Comparison of ENCODE assay signal across 14 cellular contexts in the genomic region with DNA sequence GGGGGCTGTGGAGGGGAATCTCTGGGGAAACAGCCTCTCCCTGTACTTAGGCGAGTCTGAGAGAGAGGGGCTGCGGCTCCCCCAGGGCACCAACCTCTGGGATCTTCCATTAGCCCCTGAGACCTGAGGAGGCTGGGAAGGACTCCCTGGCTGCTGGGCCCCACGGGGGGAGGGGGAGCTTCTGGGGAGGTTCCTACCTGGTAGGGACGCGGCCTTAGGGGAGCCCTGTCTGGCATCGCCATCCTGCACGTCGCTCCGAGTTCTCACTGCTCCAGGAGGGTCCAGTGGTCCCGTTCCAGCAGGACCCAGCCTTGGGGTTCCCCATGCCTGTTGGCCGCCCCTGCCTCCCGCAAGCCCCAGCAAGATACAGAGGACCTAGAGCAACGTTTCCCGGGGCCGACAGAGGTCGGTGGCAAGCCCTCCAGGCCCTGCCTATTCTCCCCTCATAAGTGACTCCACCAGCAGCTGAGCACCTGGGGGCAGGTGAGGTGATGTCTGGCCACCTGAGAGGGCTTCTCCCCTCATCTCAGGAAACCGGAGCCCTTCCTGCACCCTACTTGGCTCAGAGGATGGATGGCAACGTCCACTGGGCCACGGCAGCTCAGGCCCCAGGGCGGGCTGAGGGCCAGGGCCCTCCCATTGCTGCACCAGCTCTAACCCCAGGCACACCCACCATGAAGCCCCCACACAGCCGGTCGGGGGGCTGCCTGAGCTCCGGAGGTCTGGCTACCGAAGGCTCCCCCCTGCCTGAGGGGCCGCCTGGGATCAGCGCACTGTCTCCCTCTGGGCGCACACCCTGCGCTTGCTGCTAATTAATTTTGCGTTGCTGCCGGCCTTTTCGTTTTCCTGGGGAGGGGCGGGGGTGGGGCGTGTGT. TPM values are rescaled to one million over a fixed set of nuclear protein-coding genes. Genes with fewer than 3 reads are reported as not detected.
DNase-seq lines count a peak whose midpoint lies in the region; ATAC-seq, FAIRE-seq and TF ChIP-seq lines count a peak whose summit lies in the region.
"Had no signal": no experiment of that assay in that cellular context is flagged by ENCODE, and none has a peak within 500 bp of the region (broad histone marks: within the 10 kb centered on the region; RNA-seq: fewer than 3 reads in every experiment).

No MANE protein-coding gene starts in this region.

- TF ChIP-seq POLR2A in H1 (IDR thresholded peaks at IDR 0.05; ENCODE audit: control extremely low read depth in 1 of 2, low read depth in 2 of 2, low read length in 2 of 2) = no peak
- no peak for TF ChIP-seq POLR2A in spleen (IDR thresholded peaks at IDR 0.05)

- H3K4me1 ChIP-seq in HEK293 (ENCODE audit: control insufficient read depth, insufficient read depth, low read length) (peaks cover 19% of the 10 kb centered on the region), H1 (replicated peaks in 1 of 4; ENCODE audit: control insufficient read depth in 3 of 4, insufficient read depth in 4 of 4, low read length in 3 of 4) (peaks cover 0 to 21% (median 10%) of the 10 kb centered on the region in 4 experiments; a peak in 6 of 7 replicates), spleen (peaks cover 17 to 43% (median 33%) of the 10 kb centered on the region in 6 donors)

- H3K23me2 ChIP-seq in H1 (ENCODE audit: low read depth, low read length) = no peaks in the 10 kb centered on the region

- H3K27me3 ChIP-seq in H1 (replicated peaks in 1 of 4; ENCODE audit: control insufficient read depth in 3 of 4, extremely low read depth in 1 of 4, insufficient read depth in 3 of 4, low read length in 3 of 4) (peaks cover 0 to 12% (median 3%) of the 10 kb centered on the region in 4 experiments; a peak in 3 of 7 replicates), spleen (replicated peaks in 1 of 7) (peaks cover 0 to 60% (median 15%) of the 10 kb centered on the region in 7 donors)

- H2BK120ac ChIP-seq in H1 (replicated peaks; ENCODE audit: low read depth, low read length) = no peak overlapping the region

- peaks cover 12 to 15% of the 10 kb centered on the region in 2 experiments for H4K20me1 ChIP-seq in H1 (replicated peaks in 1 of 2; ENCODE audit: control insufficient read depth in 1 of 2, insufficient read depth in 2 of 2, low read length in 2 of 2)

- no peak for ATAC-seq in GM18498 (IDR thresholded peaks at IDR 0.05; ENCODE audit: unreplicated experiment)

- no peak overlapping the region for H3K18ac ChIP-seq in H1 (ENCODE audit: extremely low read depth, low read length)

- intact Hi-C loops in spleen (cut with DNase I; ENCODE audit: low total_unique reads) = loop anchor here (2.0 kb wide), 1 partner anchor 232 kb away; no protein-coding TSS in a partner anchor

- H3K27ac ChIP-seq in HEK293 (ENCODE audit: extremely low read depth, low read depth, low read length) = no peak overlapping the region
- no peak overlapping the region for H3K27ac ChIP-seq in H1 (ENCODE audit: low read depth, low read length)
- H3K27ac ChIP-seq in spleen = no peak overlapping the region
- H3K27ac ChIP-seq: GM23248, SK-N-MC had no signal

- H3K36me3 ChIP-seq in HEK293 (ENCODE audit: control insufficient read depth in 2 of 2, insufficient read depth in 1 of 2, low read length in 2 of 2) = peaks cover 0 to 26% of the 10 kb centered on the region in 2 experiments; a peak in 1 of 3 replicates
- H3K36me3 ChIP-seq in H1 (ENCODE audit: control insufficient read depth in 2 of 4, insufficient read depth in 4 of 4, low read length in 3 of 4) = peaks cover 3 to 11% (median 6%) of the 10 kb centered on the region in 4 experiments; a peak in 6 of 8 replicates
- peaks cover 0 to 27% (median 5%) of the 10 kb centered on the region in 6 donors for H3K36me3 ChIP-seq in spleen

- H2BK12ac ChIP-seq in H1 (ENCODE audit: low read depth, low read length) = no peak overlapping the region

- H3K9ac ChIP-seq in H1 (replicated peaks in 1 of 4; ENCODE audit: extremely low read depth in 1 of 4, low read depth in 3 of 4, low read length in 3 of 4) = no peak overlapping the region
- H3K9ac ChIP-seq: GM23248 had no signal

- no peaks in the 10 kb centered on the region for H3K9me3 ChIP-seq in HEK293 (ENCODE audit: control insufficient read depth, insufficient read depth, low read depth, low read length)
- H3K9me3 ChIP-seq in H1 (ENCODE audit: insufficient read depth in 2 of 2, low read depth in 1 of 2, low read length in 1 of 2) = no peaks in the 10 kb centered on the region
- no peaks in the 10 kb centered on the region for H3K9me3 ChIP-seq in spleen

- 79% methylated on average over 27 of the region's 33 CpGs; no CpG with 5 or more reads in 1 of the 2 experiments for WGBS in H1 (ENCODE audit: extremely low coverage in 1 of 2, insufficient coverage in 1 of 2, insufficient read length in 1 of 2, insufficient replicate concordance in 2 of 2, low coverage in 1 of 2, low lambda C conversion rate in 2 of 2, missing lambda C conversion rate in 1 of 2), 2 experiments
- WGBS in spleen, 5 donors = 66 to 82% (median 74%) methylated on average over 18 to 33 of the region's 33 CpGs

- POLR2A ChIA-PET in HEK293 (lab: Yijun Ruan, JAX) (interaction anchor here (0.8 to 1.0 kb wide), 3 partner anchors 58 to 222 kb away, joined by 3 to 4 read pairs (median 3); partner anchors contain the start of genes BRD9 and TRIP13), H1 (lab: Charles Lee; ENCODE audit: partially characterized antibody) (interaction anchor here (0.8 to 1.3 kb wide), 5 partner anchors 48 to 190 kb away, joined by 3 to 4 read pairs (median 3); no protein-coding TSS in a partner anchor)

- no peak overlapping the region for H3K23ac ChIP-seq in H1 (ENCODE audit: insufficient read length)

- H2AK5ac ChIP-seq in H1 (ENCODE audit: low read depth, low read length) = no peak overlapping the region

- no peak for TF ChIP-seq RAD21 in H1 (IDR thresholded peaks at IDR 0.05 in 1 of 2, conservative IDR thresholded peaks at IDR 0.05 in 1 of 2; ENCODE audit: low read depth in 2 of 2, low read length in 2 of 2)

- H2AFZ ChIP-seq in H1 (ENCODE audit: low read length) = no peak overlapping the region

- no peak for TF ChIP-seq CTCF in HEK293 (tag by site-specific recombination; IDR thresholded peaks at IDR 0.05)
- TF ChIP-seq CTCF in H1 (IDR thresholded peaks at IDR 0.05; ENCODE audit: control extremely low read depth in 1 of 3, insufficient read depth in 1 of 3, low read depth in 1 of 3, low read length in 3 of 3) = no peak
- no peak for TF ChIP-seq CTCF in spleen (IDR thresholded peaks at IDR 0.05 in 8 of 11, conservative IDR thresholded peaks at IDR 0.05 in 3 of 11)

- H3K14ac ChIP-seq in H1 (ENCODE audit: insufficient read length) = no peak overlapping the region

- no peak overlapping the region for H2BK5ac ChIP-seq in H1 (ENCODE audit: low read depth, low read length)

- peak; percentile 60 for DNase-seq in activated effector memory CD4-positive, alpha-beta T cell treated with anti-CD3 and anti-CD28 coated beads, Interleukin-2, amount 50 U/mL, for 16 hours
- DNase-seq in activated effector memory CD4-positive, alpha-beta T cell treated with Interleukin-2 at 50 U/mL for 16 hours = no peak
- DNase-seq in H1 (ENCODE audit: low read depth in 1 of 2, low spot score in 2 of 2) (no peak), spleen (peak; percentile 74), AML-193 (lab: John Stamatoyannopoulos, UW) (no peak), SW 1271 (lab: John Stamatoyannopoulos, UW) (no peak)
- DNase-seq: amniotic stem cell had no signal

- no peaks in the 10 kb centered on the region for H3K79me2 ChIP-seq in H1 (ENCODE audit: control insufficient read depth in 1 of 2, insufficient read depth in 2 of 2, low read length in 2 of 2)

- H4K8ac ChIP-seq in H1 (ENCODE audit: extremely low read depth, insufficient read depth, low read length) = peak overlapping the region; percentile 51; the same call in 1 of the 2 replicates

- H3K4ac ChIP-seq in H1 (replicated peaks; ENCODE audit: insufficient read length, low read depth, low read length) = no peak overlapping the region

- H3K4me2 ChIP-seq in H1 (ENCODE audit: insufficient read depth in 1 of 2, low read depth in 2 of 2, low read length in 2 of 2) = no peak overlapping the region

- FAIRE-seq in H1 (lab: Jason Lieb, UNC) = no peak
- FAIRE-seq: TTC549 had no signal

- no peak overlapping the region for H2BK20ac ChIP-seq in H1 (ENCODE audit: low read length)

- no peak overlapping the region for H4K5ac ChIP-seq in H1 (ENCODE audit: insufficient read length, low read depth, low read length)

- H3K56ac ChIP-seq in H1 (replicated peaks; ENCODE audit: insufficient read length, low read depth, low read length) = no peak overlapping the region

- CTCF ChIA-PET in HEK293 (lab: Yijun Ruan, JAX) (interaction anchor here (0.6 to 5.4 kb wide), 13 partner anchors 13 to 864 kb away, joined by 3 to 39 read pairs (median 4); no protein-coding TSS in a partner anchor), H1 (lab: Charles Lee; ENCODE audit: partially characterized antibody) (interaction anchor here (0.7 to 5.4 kb wide), 22 partner anchors 10 to 336 kb away, joined by 3 to 29 read pairs (median 4); partner anchors contain the start of genes BRD9 and TRIP13)

- H3K4me3 ChIP-seq in HEK293 (ENCODE audit: low read depth, low read length) = no peak overlapping the region
- no peak overlapping the region for H3K4me3 ChIP-seq in H1 (ENCODE audit: extremely low read depth in 1 of 4, insufficient read depth in 2 of 4, low read depth in 3 of 4, low read length in 4 of 4)
- H3K4me3 ChIP-seq in spleen = no peak overlapping the region
- H3K4me3 ChIP-seq: GM23248, SK-N-MC had no signal

- no peak overlapping the region for H4K91ac ChIP-seq in H1 (replicated peaks; ENCODE audit: insufficient read length, low read length)

- TF ChIP-seq EP300 in H1 (IDR thresholded peaks at IDR 0.05; ENCODE audit: borderline replicate concordance in 1 of 2, low read depth in 2 of 2, low read length in 2 of 2) = no peak

- no peaks in the 10 kb centered on the region for H3K79me1 ChIP-seq in H1 (ENCODE audit: low read depth, low read length)

- H2BK15ac ChIP-seq in H1 (ENCODE audit: low read length) = no peak overlapping the region

RNA-seq across cellular contexts. Expression of gene TPPP, which starts 22.5 kb away (rescaled TPM):
- 0.65 and 0.93 TPM in 2 replicates for total RNA-seq in H1 (2021; fragmentation: NEBNext Ultra II Directional; extraction: Animal tissue kit (Norgen Biotek cat#: 25700))
- polyA plus RNA-seq in H1 (2011; rRNA removed) = 0.36 and 0.86 TPM in 2 replicates
- 0.66 TPM for polyA plus RNA-seq in H1 (2011; cell fraction: cytosol; rRNA removed)
- 1.1 TPM for polyA plus RNA-seq in H1 (2011; cell fraction: nucleus; rRNA removed)
- 0.44 to 1.0 TPM (median 0.79 TPM) in 4 replicates for polyA plus RNA-seq in H1 (2012, experiment 1 of 2)
- 0.29 TPM for polyA plus RNA-seq in H1 (2012, experiment 2 of 2)
- polyA plus RNA-seq in H1 (2013, experiment 1 of 2) = 0.51 TPM
- polyA plus RNA-seq in H1 (2013, experiment 2 of 2) = 0.42 TPM
- 0.41 and 1.1 TPM in 2 replicates for polyA minus RNA-seq in H1 (2011; rRNA and poly(A)+ RNA removed)
- 1.0 TPM for polyA minus RNA-seq in H1 (2011; cell fraction: cytosol; rRNA and poly(A)+ RNA removed)
- polyA minus RNA-seq in H1 (2011; cell fraction: nucleus; rRNA and poly(A)+ RNA removed) = 0.80 TPM
- total RNA-seq in spleen = 10 to 100 TPM in 1 of 7 donors, 1 to 10 TPM in 6; 2.4 to 12.2 (median 4.4) TPM
- polyA plus RNA-seq in spleen = under 1 TPM; 0.30 to 0.83 (median 0.41) TPM
- total RNA-seq: activated T-helper 1 cell treated with anti-CD3 and anti-CD28 coated beads, Interleukin-12 subunit alpha, Interleukin-12 subunit beta, Interleukin-2, Interleukin-4 antibody, amounts not matched to agents 30 ng/mL and 10 ng/mL and 1 ng/mL, durations not matched to agents 14 hours and 24 hours and 36 hours; GM23248 had no signal
- polyA plus RNA-seq: GM23248, IgD-negative memory B cell had no signal

RNA-seq across cellular contexts. Expression of gene CEP72, which starts 58.5 kb away (rescaled TPM):
- total RNA-seq in H1 (2021; fragmentation: NEBNext Ultra II Directional; extraction: Animal tissue kit (Norgen Biotek cat#: 25700)) = 18.9 and 19.6 TPM in 2 replicates
- polyA plus RNA-seq in H1 (2011; rRNA removed) (13.1 and 13.2 TPM in 2 replicates), spleen (1 to 10 TPM; 2.1 to 4.5 (median 2.9) TPM)
- polyA plus RNA-seq in H1 (2011; cell fraction: cytosol; rRNA removed) = 14.2 TPM
- polyA plus RNA-seq in H1 (2011; cell fraction: nucleus; rRNA removed) = 25.1 TPM
- polyA plus RNA-seq in H1 (2012, experiment 1 of 2) = 10.9 to 14.7 TPM (median 13.0 TPM) in 4 replicates
- polyA plus RNA-seq in H1 (2012, experiment 2 of 2) = 6.4 TPM
- polyA plus RNA-seq in H1 (2013, experiment 1 of 2) = 5.8 TPM
- polyA plus RNA-seq in H1 (2013, experiment 2 of 2) = 5.2 TPM
- polyA minus RNA-seq in H1 (2011; rRNA and poly(A)+ RNA removed) = 26.8 and 27.2 TPM in 2 replicates
- 17.0 TPM for polyA minus RNA-seq in H1 (2011; cell fraction: cytosol; rRNA and poly(A)+ RNA removed)
- 38.5 TPM for polyA minus RNA-seq in H1 (2011; cell fraction: nucleus; rRNA and poly(A)+ RNA removed)
- total RNA-seq in spleen = 10 to 100 TPM in 4 of 7 donors, 1 to 10 TPM in 3; 8.5 to 13.1 (median 10.4) TPM

Comparison
In these comparisons a context has a peak if more than half of its experiments do, and no peak if none do; other contexts are left out.
1. DNase-seq: peak in activated effector memory CD4-positive, alpha-beta T cell treated with anti-CD3 and anti-CD28 coated beads, Interleukin-2, amount 50 U/mL, for 16 hours (single experiment) and spleen (single experiment); none in activated effector memory CD4-positive, alpha-beta T cell treated with Interleukin-2 at 50 U/mL for 16 hours (single experiment), H1 (0 of 2), AML-193 (0 of 2) and SW 1271 (0 of 2).